16 cellular contexts compared by ENCODE assay signal in genomic region chr20:25083141-25083772, GRCh38. TPM values are rescaled to one million over a fixed set of nuclear protein-coding genes. Genes with fewer than 3 reads are reported as not detected.
DNase-seq lines count a peak whose midpoint lies in the region; ATAC-seq and TF ChIP-seq lines count a peak whose summit lies in the region.
"Had no signal": no experiment of that assay in that cellular context is flagged by ENCODE, and none has a peak within 500 bp of the region (broad histone marks: within the 10 kb centered on the region; RNA-seq: fewer than 3 reads in every experiment).

No MANE protein-coding gene starts in this region.

- dilution Hi-C loops in mammary epithelial cell (cut with HindIII; ENCODE audit: low sequenced_read_pairs): no loop called here

- TF ChIP-seq CTCF in Calu3 (IDR thresholded peaks at IDR 0.05; ENCODE audit: unreplicated experiment) (no peak), HFFc6 (IDR thresholded peaks at IDR 0.05) (no peak), chondrocyte (IDR thresholded peaks at IDR 0.05) (no peak), neural progenitor cell (IDR thresholded peaks at IDR 0.05) (no peak), mammary epithelial cell (conservative IDR thresholded peaks at IDR 0.05 in 1 of 2, IDR thresholded peaks at IDR 0.05 in 1 of 2; ENCODE audit: extremely low read depth in 1 of 2, insufficient read depth in 1 of 2, low read depth in 1 of 2, low read length in 2 of 2) (no peak), GM20000 (IDR thresholded peaks at IDR 0.05; ENCODE audit: extremely low read depth, missing control alignments) (no peak)

- WGBS in mammary epithelial cell (ENCODE audit: low coverage, missing lambda C conversion rate): 14% methylated on average over 35 of the region's 44 CpGs

- no peak overlapping the region for H3K27ac Mint-ChIP-seq in Calu3 (ENCODE audit: unreplicated experiment)
- H3K27ac Mint-ChIP-seq in HFFc6: no peak overlapping the region
- no peak overlapping the region for H3K27ac Mint-ChIP-seq in chondrocyte (ENCODE audit: unreplicated experiment)
- H3K27ac Mint-ChIP-seq in neural progenitor cell: no peak overlapping the region

- ATAC-seq in HG02759 (IDR thresholded peaks at IDR 0.05; ENCODE audit: unreplicated experiment): no peak
- no peak for ATAC-seq in GM18867 (IDR thresholded peaks at IDR 0.05; ENCODE audit: unreplicated experiment)
- ATAC-seq: HepG2 had no signal

- no peaks in the 10 kb centered on the region for H3K79me2 ChIP-seq in neural progenitor cell (ENCODE audit: low read depth)
- no peaks in the 10 kb centered on the region for H3K79me2 ChIP-seq in mammary epithelial cell (ENCODE audit: insufficient read depth, low read length)

- peaks cover 34% of the 10 kb centered on the region for H3F3A ChIP-seq in neural progenitor cell (ENCODE audit: low read depth)

- H3K4me3 ChIP-seq in neural progenitor cell (peak overlapping the region; percentile 44), mammary epithelial cell (replicated peaks in 1 of 3; ENCODE audit: insufficient read depth in 1 of 3, low read depth in 2 of 3, low read length in 3 of 3) (no peak overlapping the region)
- H3K4me3 ChIP-seq: mucosa of descending colon, SJSA1, thyroid gland had no signal

- in situ Hi-C loops in mammary epithelial cell (cut with MboI; ENCODE audit: low sequenced_read_pairs in 2 of 2): loop anchor here in 1 of 2 donors (10.0 kb wide), 1 partner anchor 92 kb away; no protein-coding TSS in a partner anchor

- H3K27ac ChIP-seq in neural progenitor cell (no peak overlapping the region), mammary epithelial cell (ENCODE audit: insufficient read depth, low read depth, low read length) (no peak overlapping the region)
- H3K27ac ChIP-seq: SJSA1, thyroid gland had no signal

- H4K20me1 ChIP-seq in neural progenitor cell (ENCODE audit: low read depth) (peaks cover 53% of the 10 kb centered on the region), mammary epithelial cell (ENCODE audit: insufficient read depth, low read length) (peaks cover 4% of the 10 kb centered on the region)

- H3K4me3 Mint-ChIP-seq in Calu3 (ENCODE audit: low read depth, unreplicated experiment) (peak overlapping the region; percentile 64), HFFc6 (peak overlapping the region; percentile 63; the same call in 1 of the 2 replicates), chondrocyte (ENCODE audit: unreplicated experiment) (peak overlapping the region; percentile 49), neural progenitor cell (peak overlapping the region; percentile 74)

- intact Hi-C loops in Calu3 (cut with micrococcal nuclease; ENCODE audit: unreplicated experiment) (no loop called here), mammary epithelial cell (cut with micrococcal nuclease) (loop anchor here (5.0 kb wide), 3 partner anchors 114 to 314 kb away; partner anchors contain the start of genes ENTPD6 and PYGB)

- H3K36me3 ChIP-seq in neural progenitor cell (no peaks in the 10 kb centered on the region), mammary epithelial cell (ENCODE audit: insufficient read depth, low read length) (no peaks in the 10 kb centered on the region)
- H3K36me3 ChIP-seq: SJSA1, thyroid gland had no signal

- H3K4me1 Mint-ChIP-seq in Calu3 (ENCODE audit: low read depth, unreplicated experiment): no peaks in the 10 kb centered on the region
- H3K4me1 Mint-ChIP-seq in HFFc6 (ENCODE audit: low read depth): 0 out of 2 replicates have a peak, but pooled peaks cover 5% of the 10 kb centered on the region
- peaks cover 19% of the 10 kb centered on the region for H3K4me1 Mint-ChIP-seq in chondrocyte (ENCODE audit: low read depth)
- peaks cover 19% of the 10 kb centered on the region for H3K4me1 Mint-ChIP-seq in neural progenitor cell

- no peaks in the 10 kb centered on the region for H3K36me3 Mint-ChIP-seq in Calu3 (ENCODE audit: insufficient read depth, unreplicated experiment)
- no peaks in the 10 kb centered on the region for H3K36me3 Mint-ChIP-seq in HFFc6 (ENCODE audit: low read depth)
- H3K36me3 Mint-ChIP-seq in chondrocyte (ENCODE audit: low read depth): no peaks in the 10 kb centered on the region
- H3K36me3 Mint-ChIP-seq in neural progenitor cell: no peaks in the 10 kb centered on the region

- H3K4me2 ChIP-seq in neural progenitor cell: peak overlapping the region; percentile 83
- no peak overlapping the region for H3K4me2 ChIP-seq in mammary epithelial cell (ENCODE audit: insufficient read depth, low read depth, low read length)

- CTCF ChIA-PET in Calu3 (lab: Charles Lee): no interaction called here
- CTCF ChIA-PET in mammary epithelial cell (lab: Charles Lee; ENCODE audit: low non-redundant PET): no interaction called here

- H2AFZ ChIP-seq in neural progenitor cell (replicated peaks) (no peak overlapping the region), mammary epithelial cell (ENCODE audit: low read depth, low read length) (no peak overlapping the region)

- DNase-seq in Calu3: no peak
- DNase-seq in HFFc6: no peak
- DNase-seq in chondrocyte (ENCODE audit: low spot score): no peak
- DNase-seq in neural progenitor cell (ENCODE audit: low spot score): peak; percentile 63
- no peak for DNase-seq in mammary epithelial cell
- DNase-seq in GM20000 (ENCODE audit: low spot score): no peak
- DNase-seq: activated effector memory CD4-positive, alpha-beta T cell treated with anti-CD3 and anti-CD28 coated beads, Interleukin-2, amount 50 U/mL, for 16 hours; mucosa of descending colon; NCI-H1694; thyroid gland had no signal

- no peaks in the 10 kb centered on the region for H3K9me3 Mint-ChIP-seq in Calu3 (ENCODE audit: low read depth, unreplicated experiment)
- H3K9me3 Mint-ChIP-seq in HFFc6: no peaks in the 10 kb centered on the region; the same call in 1 of the 2 replicates
- H3K9me3 Mint-ChIP-seq in chondrocyte (ENCODE audit: low read depth): no peaks in the 10 kb centered on the region
- H3K9me3 Mint-ChIP-seq in neural progenitor cell: peaks cover 12% of the 10 kb centered on the region

- H3K27me3 Mint-ChIP-seq in Calu3 (ENCODE audit: unreplicated experiment) (peaks cover 9% of the 10 kb centered on the region), HFFc6 (ENCODE audit: insufficient read depth) (peaks cover 70% of the 10 kb centered on the region), chondrocyte (ENCODE audit: low read depth) (peaks cover 74% of the 10 kb centered on the region), neural progenitor cell (ENCODE audit: insufficient read depth, low read depth) (peaks cover 78% of the 10 kb centered on the region)

- BruUV-seq in Calu3 (replicated peaks; lab: Mats Ljungman, UMichigan): no TSS peak
- no TSS peak for BruUV-seq in mammary epithelial cell (replicated peaks; lab: Mats Ljungman, UMichigan)

- no peaks in the 10 kb centered on the region for H3K9me3 ChIP-seq in neural progenitor cell (ENCODE audit: low read depth)
- no peaks in the 10 kb centered on the region for H3K9me3 ChIP-seq in mammary epithelial cell (replicated peaks; ENCODE audit: insufficient read depth, low read length)
- H3K9me3 ChIP-seq: mucosa of descending colon, thyroid gland had no signal

- H3K9ac ChIP-seq in neural progenitor cell: no peak overlapping the region
- no peak overlapping the region for H3K9ac ChIP-seq in mammary epithelial cell (ENCODE audit: insufficient read depth, low read length)

- H3K4me1 ChIP-seq in neural progenitor cell (peaks cover 20% of the 10 kb centered on the region), mammary epithelial cell (ENCODE audit: insufficient read depth, low read length) (no peaks in the 10 kb centered on the region)

- H3K27me3 ChIP-seq in neural progenitor cell: peaks cover 99% of the 10 kb centered on the region
- peaks cover 42% of the 10 kb centered on the region for H3K27me3 ChIP-seq in mammary epithelial cell (ENCODE audit: insufficient read depth, low read length)

RNA-seq across cellular contexts. Expression of gene VSX1, which starts 1.3 kb away (rescaled TPM):
- total RNA-seq in Calu3 (2022) (not detected in 2 replicates), chondrocyte (not detected in 3 replicates), neural progenitor cell (ENCODE audit: low replicate concordance) (not detected in 2 replicates), mammary epithelial cell (not detected)
- not detected for total RNA-seq in HFFc6 (2021; fragmentation: NEBNext Ultra II Directional; extraction: Animal tissue kit (Norgen Biotek cat#: 25700))
- not detected for polyA plus RNA-seq in mammary epithelial cell
- polyA minus RNA-seq in mammary epithelial cell: not detected
- total RNA-seq: bronchial epithelial cell, HepG2, SJSA1, thyroid gland had no signal
- polyA plus RNA-seq: esophagus had no signal

RNA-seq across cellular contexts. Expression of gene ACSS1, which starts 25.3 kb away (rescaled TPM):
- total RNA-seq in Calu3 (2022) (3.6 TPM in 2 replicates), chondrocyte (1.5 to 5.5 TPM (median 5.5 TPM) in 3 replicates), neural progenitor cell (ENCODE audit: low replicate concordance) (not detected in 2 replicates), mammary epithelial cell (1 to 10 TPM; 1.2 to 3.5 TPM)
- 1 to 10 TPM in 5 of 6 experiments, under 1 TPM in 1; 0.80 to 1.4 (median 1.2) TPM for total RNA-seq in HFFc6 (2021; fragmentation: NEBNext Ultra II Directional; extraction: Animal tissue kit (Norgen Biotek cat#: 25700))
- 2.2 TPM for polyA plus RNA-seq in mammary epithelial cell
- polyA minus RNA-seq in mammary epithelial cell: 3.2 TPM
